In the genomic region with DNA sequence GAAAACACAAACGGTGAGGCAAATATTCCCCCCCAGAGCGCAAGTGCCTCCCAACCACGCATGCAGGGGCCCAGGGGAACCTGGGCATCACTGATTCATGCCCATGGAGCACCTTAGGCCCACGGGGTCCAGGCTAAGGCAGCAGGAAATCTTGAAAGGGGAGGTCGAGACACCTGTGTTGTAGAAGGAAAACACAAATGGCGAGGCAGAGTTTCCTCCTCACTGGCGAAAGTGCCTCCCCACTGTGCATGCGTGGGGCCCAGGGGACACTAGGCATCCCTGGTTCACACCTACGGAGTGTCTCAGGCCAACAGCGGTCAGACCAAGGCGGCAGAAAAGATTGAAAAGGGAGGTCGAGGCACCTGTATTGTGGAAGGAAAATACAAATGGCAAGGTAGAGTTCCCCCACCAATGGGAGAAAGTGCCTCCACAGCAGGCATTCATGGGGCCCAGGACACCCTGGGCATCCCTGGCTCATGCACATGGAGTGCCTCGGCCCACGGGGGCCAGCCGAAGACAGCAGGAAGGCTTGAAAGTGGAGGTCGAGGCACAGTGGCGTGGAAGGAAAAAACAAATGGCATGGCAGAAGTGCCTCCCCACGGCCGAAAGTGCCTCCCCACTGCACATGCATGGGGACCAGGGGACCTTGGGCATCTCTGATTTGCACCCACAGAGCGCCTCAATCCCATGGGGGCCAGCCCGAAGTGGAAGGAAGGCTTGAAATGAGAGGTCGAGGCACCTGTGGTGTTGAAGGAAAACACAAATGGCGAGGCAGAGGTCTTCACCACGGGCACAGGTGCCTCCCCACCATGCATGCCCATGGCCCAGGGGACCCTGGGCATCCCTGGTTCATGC, we compare ENCODE assay signal across 29 cellular contexts.
DNase-seq lines count a peak whose midpoint lies in the region; ATAC-seq and TF ChIP-seq lines count a peak whose summit lies in the region.
"Had no signal": no experiment of that assay in that cellular context is flagged by ENCODE, and none has a peak within 500 bp of the region (broad histone marks: within the 10 kb centered on the region; RNA-seq: fewer than 3 reads in every experiment).

No MANE protein-coding gene starts in this region.

- no peaks in the 10 kb centered on the region for H3K9me3 ChIP-seq in right cardiac atrium (ENCODE audit: control insufficient read depth, low read length)

- no peak for ATAC-seq in natural killer cell treated with Interleukin-12 subunit alpha and Interleukin-12 subunit beta and Interleukin-15 and Interleukin-18, amount 100 ng/mL, for 72 hours
- no peak for ATAC-seq in natural killer cell
- no peak for ATAC-seq in right cardiac atrium
- ATAC-seq in effector memory CD8-positive, alpha-beta T cell (replicated peaks): no peak
- ATAC-seq in HG03442 (IDR thresholded peaks at IDR 0.05; ENCODE audit: unreplicated experiment): no peak
- ATAC-seq: activated CD4-positive, alpha-beta T cell treated with anti-CD3 and anti-CD28 coated beads for 36 hours; stimulated activated naive CD8-positive, alpha-beta T cell treated with anti-CD3 and anti-CD28 coated beads, Interleukin-15, amount 100 ng/mL, for 72 hours had no signal

- no peaks in the 10 kb centered on the region for H3K9me3 Mint-ChIP-seq in natural killer cell treated with Interleukin-12 subunit alpha and Interleukin-12 subunit beta and Interleukin-15 and Interleukin-18, amount 100 ng/mL, for 72 hours
- H3K9me3 Mint-ChIP-seq in natural killer cell (peaks cover 0 to 7% of the 10 kb centered on the region in 2 donors), osteocyte (ENCODE audit: unreplicated experiment) (peaks cover 5% of the 10 kb centered on the region)
- peaks cover 13 to 53% of the 10 kb centered on the region in 2 donors for H3K9me3 Mint-ChIP-seq in effector memory CD8-positive, alpha-beta T cell

- H3K27ac ChIP-seq in right cardiac atrium (ENCODE audit: low read length): no peak overlapping the region
- H3K27ac ChIP-seq: breast epithelium, esophagus squamous epithelium, GM23248, tibial nerve had no signal

- no peaks in the 10 kb centered on the region for H3K27me3 ChIP-seq in right cardiac atrium (ENCODE audit: control insufficient read depth, insufficient read depth)
- H3K27me3 ChIP-seq: breast epithelium, esophagus squamous epithelium, tibial nerve had no signal

- H3K27me3 Mint-ChIP-seq in natural killer cell treated with Interleukin-12 subunit alpha and Interleukin-12 subunit beta and Interleukin-15 and Interleukin-18, amount 100 ng/mL, for 72 hours: no peaks in the 10 kb centered on the region
- H3K27me3 Mint-ChIP-seq in natural killer cell (ENCODE audit: low read depth in 2 of 2) (no peaks in the 10 kb centered on the region), osteocyte (ENCODE audit: unreplicated experiment) (no peaks in the 10 kb centered on the region)
- H3K27me3 Mint-ChIP-seq in effector memory CD8-positive, alpha-beta T cell: peaks cover 0 to 20% of the 10 kb centered on the region in 2 donors
- H3K27me3 Mint-ChIP-seq: activated CD4-positive, alpha-beta T cell treated with anti-CD3 and anti-CD28 coated beads for 36 hours; B cell had no signal

- H3K36me3 Mint-ChIP-seq in natural killer cell treated with Interleukin-12 subunit alpha and Interleukin-12 subunit beta and Interleukin-15 and Interleukin-18, amount 100 ng/mL, for 72 hours: peaks cover 8% of the 10 kb centered on the region
- H3K36me3 Mint-ChIP-seq in natural killer cell (no peaks in the 10 kb centered on the region), osteocyte (ENCODE audit: unreplicated experiment) (no peaks in the 10 kb centered on the region)
- no peaks in the 10 kb centered on the region for H3K36me3 Mint-ChIP-seq in effector memory CD8-positive, alpha-beta T cell (ENCODE audit: insufficient read depth)

- no peaks in the 10 kb centered on the region for H3K4me1 Mint-ChIP-seq in natural killer cell treated with Interleukin-12 subunit alpha and Interleukin-12 subunit beta and Interleukin-15 and Interleukin-18, amount 100 ng/mL, for 72 hours (ENCODE audit: low read depth in 2 of 2)
- H3K4me1 Mint-ChIP-seq in natural killer cell: no peaks in the 10 kb centered on the region
- H3K4me1 Mint-ChIP-seq in osteocyte (ENCODE audit: unreplicated experiment): no peaks in the 10 kb centered on the region
- H3K4me1 Mint-ChIP-seq in effector memory CD8-positive, alpha-beta T cell (ENCODE audit: low read depth in 2 of 2): no peaks in the 10 kb centered on the region
- H3K4me1 Mint-ChIP-seq: activated CD4-positive, alpha-beta T cell treated with anti-CD3 and anti-CD28 coated beads for 36 hours; B cell; nephron progenitor cell; stimulated activated naive CD8-positive, alpha-beta T cell treated with anti-CD3 and anti-CD28 coated beads, Interleukin-15, amount 100 ng/mL, for 72 hours had no signal

- H3K27ac Mint-ChIP-seq in natural killer cell treated with Interleukin-12 subunit alpha and Interleukin-12 subunit beta and Interleukin-15 and Interleukin-18, amount 100 ng/mL, for 72 hours: no peak overlapping the region
- H3K27ac Mint-ChIP-seq in natural killer cell: no peak overlapping the region
- H3K27ac Mint-ChIP-seq in osteocyte (ENCODE audit: unreplicated experiment): no peak overlapping the region
- no peak overlapping the region for H3K27ac Mint-ChIP-seq in effector memory CD8-positive, alpha-beta T cell
- H3K27ac Mint-ChIP-seq: activated CD4-positive, alpha-beta T cell treated with anti-CD3 and anti-CD28 coated beads for 36 hours; B cell; nephron progenitor cell had no signal

- TF ChIP-seq CTCF in natural killer cell (IDR thresholded peaks at IDR 0.05) (no peak), osteocyte (IDR thresholded peaks at IDR 0.05) (no peak)

- peak; percentile 22 for DNase-seq in natural killer cell treated with Interleukin-12 subunit alpha and Interleukin-12 subunit beta and Interleukin-15 and Interleukin-18, amount 100 ng/mL, for 72 hours (ENCODE audit: low spot score)
- no peak for DNase-seq in natural killer cell
- peak in 2 of 3 donors; percentile 16 to 35 for DNase-seq in right cardiac atrium
- peak; percentile 72 for DNase-seq in osteocyte (ENCODE audit: extremely low spot score, unreplicated experiment)
- no peak for DNase-seq in NOMO-1 (lab: John Stamatoyannopoulos, UW; ENCODE audit: unreplicated experiment in 2 of 2)
- no peak for DNase-seq in effector memory CD8-positive, alpha-beta T cell
- no peak for DNase-seq in hippocampal formation (lab: John Stamatoyannopoulos, UW)
- DNase-seq: activated CD4-positive, alpha-beta T cell treated with anti-CD3 and anti-CD28 coated beads for 36 hours; activated naive CD4-positive, alpha-beta T cell treated with Interleukin-2 at 50 U/mL for 16 hours; activated T-cell treated with anti-CD3 and anti-CD28 coated beads, Interleukin-2, amount 50 U/mL, for 1 hour; amygdala; DMS153; esophagus squamous epithelium; foreskin melanocyte; GM23248; IMR-90; NCI-H1092; NCI-H1694 treated with DMSO at 0.1 percent for 48 hours; NCI-H2171; NCI-H510A; nephron progenitor cell; SHP77 treated with DMSO at 0.1 percent for 48 hours; stimulated activated CD4-positive, alpha-beta T cell treated with anti-CD3 and anti-CD28 coated beads, Interleukin-1b, Interleukin-23, amount 100 ng/mL, for 48 hours; stimulated activated CD8-positive, alpha-beta memory T cell treated with anti-CD3 and anti-CD28 coated beads, Interleukin-4, amount 100 ng/mL, for 48 hours; stimulated activated naive CD8-positive, alpha-beta T cell treated with anti-CD3 and anti-CD28 coated beads, Interleukin-15, amount 100 ng/mL, for 72 hours had no signal

- H3K4me3 ChIP-seq in right cardiac atrium (ENCODE audit: low read length): no peak overlapping the region
- H3K4me3 ChIP-seq: breast epithelium, esophagus squamous epithelium, GM23248, tibial nerve had no signal

- no peaks in the 10 kb centered on the region for H3K4me1 ChIP-seq in right cardiac atrium (ENCODE audit: control insufficient read depth, insufficient read depth, low read length)
- H3K4me1 ChIP-seq: breast epithelium, esophagus squamous epithelium, tibial nerve had no signal

- WGBS in right cardiac atrium: 72% methylated on average over 24 of the region's 24 CpGs

- intact Hi-C loops in natural killer cell (cut with micrococcal nuclease): no loop called here
- intact Hi-C loops in right cardiac atrium (cut with DNase I): no loop called here

- H3K4me3 Mint-ChIP-seq in natural killer cell treated with Interleukin-12 subunit alpha and Interleukin-12 subunit beta and Interleukin-15 and Interleukin-18, amount 100 ng/mL, for 72 hours: no peak overlapping the region
- H3K4me3 Mint-ChIP-seq in natural killer cell (no peak overlapping the region), osteocyte (ENCODE audit: unreplicated experiment) (no peak overlapping the region)
- H3K4me3 Mint-ChIP-seq in effector memory CD8-positive, alpha-beta T cell: no peak overlapping the region
- H3K4me3 Mint-ChIP-seq: activated CD4-positive, alpha-beta T cell treated with anti-CD3 and anti-CD28 coated beads for 36 hours; B cell; nephron progenitor cell; stimulated activated naive CD8-positive, alpha-beta T cell treated with anti-CD3 and anti-CD28 coated beads, Interleukin-15, amount 100 ng/mL, for 72 hours had no signal

Comparison
In these comparisons a context has a peak if more than half of its experiments do, and no peak if none do; other contexts are left out.
1. DNase-seq: peak in natural killer cell treated with Interleukin-12 subunit alpha and Interleukin-12 subunit beta and Interleukin-15 and Interleukin-18, amount 100 ng/mL, for 72 hours (single experiment), right cardiac atrium (2 of 3) and osteocyte (single experiment); none in natural killer cell (single experiment), NOMO-1 (0 of 2), effector memory CD8-positive, alpha-beta T cell (0 of 3) and hippocampal formation (0 of 2).